Comparison of ENCODE assay signal across 8 cellular contexts in genomic region chrX:103585421-103586313, GRCh38. TPM values are rescaled to one million over a fixed set of nuclear protein-coding genes. Genes with fewer than 3 reads are reported as not detected.
DNase-seq lines count a peak whose midpoint lies in the region; ATAC-seq, FAIRE-seq and TF ChIP-seq lines count a peak whose summit lies in the region.

Gene TCEAL4, plus strand, starts transcription at chrX:103585515. Its CDS starts 1,161 bp downstream, at chrX:103586676.

- no peak for TF ChIP-seq CTCF in GM10266 (IDR thresholded peaks at IDR 0.05; ENCODE audit: control insufficient read depth, insufficient read depth, low read depth, missing control alignments)
- no peak for TF ChIP-seq CTCF in WI38 (IDR thresholded peaks at IDR 0.05; ENCODE audit: low read depth, low read length)
- TF ChIP-seq CTCF in right lobe of liver (IDR thresholded peaks at IDR 0.05): no peak

- DNase-seq in GM10266 (ENCODE audit: extremely low spot score) (peak; percentile 20), H54 (ENCODE audit: insufficient read length, low spot score) (peak; percentile 30), NCI-H1092 treated with DMSO at 0.1 percent for 48 hours (lab: John Stamatoyannopoulos, UW) (peak; percentile 72), right lobe of liver (peak; percentile 71 to 81 (median 81)), HuH-7.5 (ENCODE audit: low spot score) (no peak)
- peak; percentile 30 for DNase-seq in stimulated activated CD4-positive, alpha-beta T cell treated with anti-CD3 and anti-CD28 coated beads, Interleukin-4, amount 100 ng/mL, for 24 hours

- H3K9ac ChIP-seq in duodenal mucosa (ENCODE audit: low read depth in 1 of 2, low read length in 2 of 2): peak within 1 kb of the TSS; percentile 74 to 84

- H3K36me3 ChIP-seq in duodenal mucosa (ENCODE audit: control insufficient read depth in 1 of 2, insufficient read depth in 2 of 2, low read length in 2 of 2) (no peaks in the 10 kb centered on the region), right lobe of liver (no peaks in the 10 kb centered on the region)

- H3K4me3 ChIP-seq in WI38 (ENCODE audit: low read depth, low read length) (peak within 1 kb of the TSS; percentile 72), duodenal mucosa (ENCODE audit: low read depth in 1 of 2, low read length in 2 of 2) (peak within 1 kb of the TSS; percentile 69 to 93), right lobe of liver (peak within 1 kb of the TSS; percentile 44 to 61 (median 61))

- H3K27me3 ChIP-seq in duodenal mucosa (ENCODE audit: control insufficient read depth in 1 of 2, insufficient read depth in 2 of 2, low read length in 2 of 2): no peaks in the 10 kb centered on the region
- H3K27me3 ChIP-seq in right lobe of liver: no peaks in the 10 kb centered on the region

- intact Hi-C loops in right lobe of liver (cut with DNase I): no loop called here

- FAIRE-seq in H54 (lab: Jason Lieb, UNC): no peak

- WGBS in right lobe of liver (ENCODE audit: insufficient coverage, low coverage, low lambda C conversion rate, missing lambda C conversion rate): 21% methylated on average over 18 of the region's 56 CpGs

- peaks cover 0 to 3% of the 10 kb centered on the region in 2 donors for H3K4me1 ChIP-seq in duodenal mucosa (ENCODE audit: control insufficient read depth in 1 of 2, insufficient read depth in 2 of 2, low read length in 2 of 2)
- H3K4me1 ChIP-seq in right lobe of liver: peaks cover 0 to 2% (median 0%) of the 10 kb centered on the region in 4 donors

- TF ChIP-seq POLR2A in H54 (IDR thresholded peaks at IDR 0.05; ENCODE audit: low read depth, low read length) (peak; percentile 38), right lobe of liver (IDR thresholded peaks at IDR 0.05) (peak; percentile 18)

- no peaks in the 10 kb centered on the region for H3K9me3 ChIP-seq in duodenal mucosa (ENCODE audit: control insufficient read depth in 1 of 2, low read length in 2 of 2)
- no peaks in the 10 kb centered on the region for H3K9me3 ChIP-seq in right lobe of liver

- H3K27ac ChIP-seq in duodenal mucosa (ENCODE audit: low read depth, low read length) (peak within 1 kb of the TSS; percentile 50), right lobe of liver (peak within 1 kb of the TSS; percentile 66 to 83 (median 67))

- peak; percentile 94 to 98 (median 96) for ATAC-seq in right lobe of liver

RNA-seq across cellular contexts. Expression of gene TCEAL4, which starts in this region (rescaled TPM):
- total RNA-seq in right lobe of liver: 10 to 100 TPM; 23.3 to 34.5 (median 28.1) TPM
